9 cellular contexts compared by ENCODE assay signal in genomic region chr9:101487443-101487855, GRCh38. TPM values are rescaled to one million over a fixed set of nuclear protein-coding genes. Genes with fewer than 3 reads are reported as not detected.
DNase-seq lines count a peak whose midpoint lies in the region; ATAC-seq and TF ChIP-seq lines count a peak whose summit lies in the region.
"Had no signal": no experiment of that assay in that cellular context is flagged by ENCODE, and none has a peak within 500 bp of the region (broad histone marks: within the 10 kb centered on the region; RNA-seq: fewer than 3 reads in every experiment).

No MANE protein-coding gene starts in this region.

- no TSS peak for BruUV-seq in PC-3 (replicated peaks; lab: Mats Ljungman, UMichigan)

- POLR2A ChIA-PET in PC-3 (lab: Charles Lee; ENCODE audit: unreplicated experiment) = no interaction called here

- H3K79me2 ChIP-seq in PC-3 (ENCODE audit: low read length) = no peaks in the 10 kb centered on the region

- H3K4me1 ChIP-seq in HUES48 (ENCODE audit: control insufficient read depth, insufficient read depth, low read length) = peaks cover 14% of the 10 kb centered on the region
- peaks cover 12% of the 10 kb centered on the region for H3K4me1 ChIP-seq in iPS-18a (ENCODE audit: control insufficient read depth, low read depth, low read length)
- peaks cover 11% of the 10 kb centered on the region for H3K4me1 ChIP-seq in skeletal muscle satellite cell (ENCODE audit: control insufficient read depth, insufficient read depth, low read length)
- no peaks in the 10 kb centered on the region for H3K4me1 ChIP-seq in PC-3 (ENCODE audit: insufficient read depth, low read length)

- no peaks in the 10 kb centered on the region for H3K9me3 ChIP-seq in HUES48 (ENCODE audit: control insufficient read depth, insufficient read depth, low read length)
- H3K9me3 ChIP-seq in iPS-18a (ENCODE audit: control insufficient read depth, low read depth, low read length) = no peaks in the 10 kb centered on the region
- H3K9me3 ChIP-seq in skeletal muscle satellite cell (replicated peaks; ENCODE audit: low read length) = no peaks in the 10 kb centered on the region
- no peaks in the 10 kb centered on the region for H3K9me3 ChIP-seq in PC-3 (ENCODE audit: low read length)

- CTCF ChIA-PET in PC-3 (lab: Charles Lee) = no interaction called here

- no peaks in the 10 kb centered on the region for H4K20me1 ChIP-seq in PC-3 (ENCODE audit: low read length)

- ATAC-seq in GM21723 (IDR thresholded peaks at IDR 0.05; ENCODE audit: unreplicated experiment) (no peak), PC-3 (no peak)

- TF ChIP-seq CTCF in PC-3 (conservative IDR thresholded peaks at IDR 0.05; ENCODE audit: low read depth, low read length) = no peak

- H2AFZ ChIP-seq in PC-3 (ENCODE audit: low read length) = no peak overlapping the region

- H3K27me3 ChIP-seq in HUES48 (ENCODE audit: control insufficient read depth, insufficient read depth, low read length) (peaks cover 5% of the 10 kb centered on the region; the same call in 1 of the 2 replicates), iPS-18a (ENCODE audit: control insufficient read depth, insufficient read depth, low read length) (peaks cover 9% of the 10 kb centered on the region), skeletal muscle satellite cell (ENCODE audit: control insufficient read depth, insufficient read depth, low read length) (no peaks in the 10 kb centered on the region), PC-3 (ENCODE audit: low read length) (no peaks in the 10 kb centered on the region)

- no peak for DNase-seq in EL
- no peak for DNase-seq in PC-3
- no peak for DNase-seq in NCI-H524 treated with DMSO at 0.1 percent for 48 hours (lab: John Stamatoyannopoulos, UW)

- H3K9ac ChIP-seq in HUES48 (ENCODE audit: low read depth, low read length) (peak overlapping the region; percentile 77), iPS-18a (ENCODE audit: low read length) (peak overlapping the region; percentile 49), skeletal muscle satellite cell (ENCODE audit: low read depth, low read length) (peak overlapping the region; percentile 72), PC-3 (ENCODE audit: low read length) (no peak overlapping the region)

- H3K4me3 ChIP-seq in HUES48 (ENCODE audit: low read depth, low read length) (peak overlapping the region; percentile 84), iPS-18a (ENCODE audit: low read length) (peak overlapping the region; percentile 60), skeletal muscle satellite cell (ENCODE audit: low read length) (peak overlapping the region; percentile 86), PC-3 (ENCODE audit: low read length) (no peak overlapping the region)

- H3K4me2 ChIP-seq in skeletal muscle satellite cell (ENCODE audit: low read length) (peak overlapping the region; percentile 90), PC-3 (ENCODE audit: low read length) (no peak overlapping the region)

- H3F3A ChIP-seq in PC-3 (ENCODE audit: low read length, unreplicated experiment) = no peaks in the 10 kb centered on the region

- H3K9me2 ChIP-seq in PC-3 (replicated peaks; ENCODE audit: low read length) = no peaks in the 10 kb centered on the region

- intact Hi-C loops in PC-3 (cut with micrococcal nuclease) = no loop called here

- H3K27ac ChIP-seq in HUES48 (ENCODE audit: low read depth, low read length) (peak overlapping the region; percentile 70), angular gyrus (ENCODE audit: low read depth, low read length) (peak overlapping the region; percentile 91), iPS-18a (ENCODE audit: low read length) (no peak overlapping the region), PC-3 (ENCODE audit: low read length) (no peak overlapping the region)

- H3K36me3 ChIP-seq in HUES48 (ENCODE audit: control insufficient read depth, insufficient read depth, low read length) (no peaks in the 10 kb centered on the region), iPS-18a (ENCODE audit: control insufficient read depth, low read depth, low read length) (no peaks in the 10 kb centered on the region), skeletal muscle satellite cell (ENCODE audit: insufficient read depth, low read length) (no peaks in the 10 kb centered on the region), PC-3 (ENCODE audit: low read depth, low read length) (no peaks in the 10 kb centered on the region)

RNA-seq across cellular contexts. Expression of gene RNF20, which starts 46.2 kb away (rescaled TPM):
- total RNA-seq in skeletal muscle satellite cell (2012; rRNA removed) = 18.3 and 19.2 TPM in 2 replicates
- total RNA-seq in PC-3 (2014; rRNA removed) = 12.1 and 14.7 TPM in 2 replicates

RNA-seq across cellular contexts. Expression of gene ALDOB, which starts 51.9 kb away (rescaled TPM):
- not detected in 2 replicates for total RNA-seq in skeletal muscle satellite cell (2012; rRNA removed)
- total RNA-seq in PC-3 (2014; rRNA removed) = not detected in 2 replicates
- total RNA-seq: natural killer cell treated with Interleukin-12 subunit alpha and Interleukin-12 subunit beta and Interleukin-15 and Interleukin-18, amount 100 ng/mL, for 72 hours had no signal

Comparison
In these comparisons a context has a peak if more than half of its experiments do, and no peak if none do; other contexts are left out.
1. H3K27ac ChIP-seq: peak in HUES48 (single experiment) and angular gyrus (single experiment); none in iPS-18a (single experiment) and PC-3 (single experiment).